Comparison of ENCODE assay signal across 8 cellular contexts in the genomic region with DNA sequence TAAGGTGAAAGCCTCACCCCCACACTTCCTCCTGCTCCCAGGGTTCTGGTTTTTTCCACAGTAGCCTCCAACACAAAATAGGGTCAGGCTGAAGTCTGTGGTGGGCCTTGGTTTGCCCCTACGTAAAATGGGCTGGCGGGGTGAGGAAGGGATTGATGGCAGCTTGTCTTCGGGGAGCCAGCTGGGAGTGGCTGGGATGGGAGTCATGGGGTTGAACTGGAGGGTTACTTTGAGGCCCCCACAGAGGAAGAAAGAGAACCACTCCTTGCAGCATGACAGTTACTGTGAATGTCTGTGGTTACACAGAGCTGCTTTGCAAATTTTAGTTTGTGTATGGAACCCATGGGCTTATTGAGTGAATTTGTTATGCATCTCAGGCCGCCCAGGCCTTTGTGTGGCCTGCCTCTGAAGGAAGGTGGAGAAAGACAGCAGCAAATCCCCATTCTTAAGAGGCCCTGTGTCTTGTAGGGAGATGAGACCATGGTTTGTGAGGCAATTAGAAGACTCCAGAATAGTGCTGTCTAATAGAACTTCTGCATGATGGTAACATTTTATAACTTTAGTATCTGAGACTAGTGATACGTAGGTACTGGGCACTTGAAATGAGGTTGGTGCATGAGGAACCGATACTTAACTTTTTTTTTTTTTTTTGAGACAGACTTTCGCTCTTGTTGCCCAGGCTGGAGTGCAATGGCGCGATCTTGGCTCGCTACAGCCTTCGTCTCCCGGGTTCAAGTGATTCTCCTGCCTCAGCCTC. TPM values are rescaled to one million over a fixed set of nuclear protein-coding genes. Genes with fewer than 3 reads are reported as not detected.
DNase-seq lines count a peak whose midpoint lies in the region; ATAC-seq, FAIRE-seq and TF ChIP-seq lines count a peak whose summit lies in the region.

No MANE protein-coding gene starts in this region.

- peak; percentile 50 for ATAC-seq in GM21529 (IDR thresholded peaks at IDR 0.05; ENCODE audit: unreplicated experiment)

- H3K36me3 ChIP-seq in kidney (ENCODE audit: control insufficient read depth in 1 of 2, insufficient read depth in 2 of 2, low read length in 2 of 2) (peaks cover 25 to 57% of the 10 kb centered on the region in 2 donors), tibial artery (peaks cover 38 to 65% (median 59%) of the 10 kb centered on the region in 3 donors)

- H3K4me1 ChIP-seq in kidney (ENCODE audit: control insufficient read depth in 1 of 2, insufficient read depth in 1 of 2, low read depth in 1 of 2, low read length in 2 of 2) (peaks cover 39 to 67% of the 10 kb centered on the region in 2 donors), tibial artery (peaks cover 0 to 73% (median 47%) of the 10 kb centered on the region in 4 donors)

- intact Hi-C loops in kidney (cut with DNase I), result no loop called here
- intact Hi-C loops in tibial artery (cut with DNase I; ENCODE audit: low total_unique reads), result no loop called here

- no peaks in the 10 kb centered on the region for H3K27me3 ChIP-seq in tibial artery

- TF ChIP-seq CTCF in kidney (IDR thresholded peaks at IDR 0.05; ENCODE audit: borderline replicate concordance, extremely low read depth, insufficient read depth), result no peak
- TF ChIP-seq CTCF in tibial artery (IDR thresholded peaks at IDR 0.05), result no peak

- no peak overlapping the region for H3K4me3 ChIP-seq in kidney (ENCODE audit: low read length in 2 of 2)
- no peak overlapping the region for H3K4me3 ChIP-seq in tibial artery

- no peak for TF ChIP-seq POLR2A in GM12891 (IDR thresholded peaks at IDR 0.05; ENCODE audit: low read depth, low read length)

- no peak overlapping the region for H3K9ac ChIP-seq in kidney (ENCODE audit: low read length in 2 of 2)

- no peaks in the 10 kb centered on the region for H3K9me3 ChIP-seq in kidney (ENCODE audit: control insufficient read depth in 1 of 2, low read length in 2 of 2)
- no peaks in the 10 kb centered on the region for H3K9me3 ChIP-seq in tibial artery

- peak overlapping the region in 1 of 2 donors; percentile 59 for H3K27ac ChIP-seq in kidney (ENCODE audit: low read depth in 2 of 2, low read length in 2 of 2)
- H3K27ac ChIP-seq in tibial artery, result no peak overlapping the region

- DNase-seq in GM12891 (ENCODE audit: insufficient read length, low spot score), result no peak
- DNase-seq in MV-4-11 (lab: John Stamatoyannopoulos, UW), result peak; percentile 80
- peak; percentile 25 for DNase-seq in kidney
- no peak for DNase-seq in DMS153 (lab: John Stamatoyannopoulos, UW)
- no peak for DNase-seq in D341Med (ENCODE audit: low spot score)
- DNase-seq in tibial artery, result no peak
- no peak for DNase-seq in ureter (ENCODE audit: low spot score)

- FAIRE-seq in GM12891 (lab: Jason Lieb, UNC) (peak; percentile 97), kidney (lab: Jason Lieb, UNC) (no peak)

TF ChIP-seq in GM12891, 5 proteins besides CTCF, POLR2A, EP300 and RAD21:
- TF ChIP-seq POLR2AphosphoS5 (IDR thresholded peaks at IDR 0.05; ENCODE audit: low read depth, low read length) (no peak), TAF1 (IDR thresholded peaks at IDR 0.05; ENCODE audit: low read depth, low read length) (no peak), POU2F2 (IDR thresholded peaks at IDR 0.05; ENCODE audit: low read depth, low read length) (0 out of 2 replicates have a peak, but pooled peaks have one; percentile 10), PAX5 (IDR thresholded peaks at IDR 0.05; ENCODE audit: insufficient read depth, low read length, severe bottlenecking) (no peak), SPI1 (IDR thresholded peaks at IDR 0.05; ENCODE audit: low read depth, low read length) (peak; percentile 85)

RNA-seq across cellular contexts. Expression of a gene that starts 8.1 kb away (rescaled TPM):
- 33.9 TPM for polyA plus RNA-seq in GM12891 (2012; ENCODE audit: low read depth, missing spikeins)
- 198 TPM for total RNA-seq in kidney
- 160 TPM for polyA plus RNA-seq in kidney (ENCODE audit: insufficient read depth, low read depth, low replicate concordance)
- total RNA-seq in ureter, result 137 TPM

Comparison
In these comparisons a context has a peak if more than half of its experiments do, and no peak if none do; other contexts are left out.
1. DNase-seq: peak in MV-4-11 (single experiment) and kidney (single experiment); none in GM12891 (single experiment), DMS153 (single experiment), D341Med (single experiment), tibial artery (0 of 2) and ureter (single experiment).